ENCODE assay signal across 8 cellular contexts in the genomic region with DNA sequence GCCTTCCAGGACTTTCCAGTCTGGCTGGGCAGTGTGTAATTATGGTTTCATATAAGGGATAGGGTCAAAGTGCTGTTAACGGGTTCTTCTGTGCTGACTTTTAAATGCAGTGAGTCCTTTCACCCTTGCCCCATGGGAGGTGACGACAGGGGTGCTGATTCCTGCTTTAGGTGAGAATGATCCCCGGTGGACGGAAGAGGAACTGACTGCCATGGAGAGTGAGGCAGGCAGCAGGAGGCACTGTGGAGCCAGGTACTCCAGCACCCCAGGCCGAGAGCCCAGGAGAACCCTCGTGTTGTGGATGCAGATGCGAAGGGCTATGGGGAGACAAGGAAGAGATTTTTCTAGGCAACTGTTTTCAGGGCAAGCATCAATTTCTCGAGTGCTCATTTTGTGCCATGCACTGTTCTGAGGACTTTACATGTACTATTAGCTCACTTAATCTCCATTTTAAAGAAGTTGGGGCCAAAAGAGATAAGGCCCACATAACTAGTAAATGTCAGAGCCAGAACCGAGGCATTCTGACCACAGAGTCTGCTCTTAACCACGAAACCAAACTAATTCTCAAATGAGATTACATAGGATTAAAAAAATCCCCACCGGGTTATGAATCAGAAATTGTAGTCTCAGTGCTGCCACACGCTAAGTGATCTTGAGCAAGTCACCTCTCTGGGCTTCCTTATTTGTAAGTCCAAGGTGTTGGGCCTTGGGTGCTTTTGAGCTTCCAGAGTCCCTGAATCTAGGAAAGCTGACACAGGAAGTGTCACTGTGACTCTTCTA. TPM values are rescaled to one million over a fixed set of nuclear protein-coding genes. Genes with fewer than 3 reads are reported as not detected.
DNase-seq lines count a peak whose midpoint lies in the region; ATAC-seq, FAIRE-seq and TF ChIP-seq lines count a peak whose summit lies in the region.

No MANE protein-coding gene starts in this region.

- RAD21 ChIA-PET in GM12878 (lab: Charles Lee; ENCODE audit: unreplicated experiment) = interaction anchor here (0.9 to 1.0 kb wide), 2 partner anchors 182 to 186 kb away, joined by 4 to 7 read pairs; no protein-coding TSS in a partner anchor

- FAIRE-seq in GM12878 (lab: Jason Lieb, UNC) = no peak

- no peak overlapping the region for H3K4me3 Mint-ChIP-seq in naive thymus-derived CD8-positive, alpha-beta T cell

- no peak for TF ChIP-seq POLR2A in GM12878 (IDR thresholded peaks at IDR 0.05; ENCODE audit: low read depth, low read length)

- no peak overlapping the region; the same call in 1 of the 2 replicates for H2AFZ ChIP-seq in GM12878 (ENCODE audit: control insufficient read depth, low read depth, low read length)

- peak; percentile 41 for TF ChIP-seq RAD21 in GM12878 (IDR thresholded peaks at IDR 0.05; ENCODE audit: insufficient read depth, low read depth, low read length)

- H3K4me2 ChIP-seq in GM12878 (ENCODE audit: control insufficient read depth, insufficient read depth) = peak overlapping the region; percentile 78; the same call in 1 of the 2 replicates

- H3K4me3 ChIP-seq in GM12878 = no peak overlapping the region

- no peaks in the 10 kb centered on the region for H3K36me3 ChIP-seq in GM12878 (ENCODE audit: control insufficient read depth in 2 of 2, insufficient read depth in 2 of 2, low read length in 1 of 2)

- H3K4me1 Mint-ChIP-seq in naive thymus-derived CD8-positive, alpha-beta T cell = peaks cover 0 to 15% (median 2%) of the 10 kb centered on the region in 4 donors

- peaks cover 0 to 29% (median 23%) of the 10 kb centered on the region in 3 donors for H3K36me3 Mint-ChIP-seq in naive thymus-derived CD8-positive, alpha-beta T cell

- no peak overlapping the region for H3K9ac ChIP-seq in GM12878 (ENCODE audit: control insufficient read depth, insufficient read depth, low read length)

- SMC1A ChIA-PET in GM12878 (lab: Charles Lee; ENCODE audit: uncharacterized antibody, unreplicated experiment) = interaction anchor here (0.9 to 2.9 kb wide), 7 partner anchors 8 to 196 kb away, joined by 3 to 19 read pairs (median 3); no protein-coding TSS in a partner anchor

- no peak for TF ChIP-seq EP300 in GM12878 (IDR thresholded peaks at IDR 0.05; ENCODE audit: borderline replicate concordance in 1 of 2, control insufficient read depth in 1 of 2, low read depth in 2 of 2, low read length in 2 of 2)

- POLR2A ChIA-PET in GM12878 (lab: Charles Lee) = no interaction called here
- POLR2A ChIA-PET in naive thymus-derived CD8-positive, alpha-beta T cell (lab: Charles Lee) = no interaction called here

- no peaks in the 10 kb centered on the region for H4K20me1 ChIP-seq in GM12878 (ENCODE audit: control insufficient read depth, insufficient read depth)

- WGBS in GM12878 (ENCODE audit: insufficient coverage, insufficient replicate concordance, low lambda C conversion rate, missing lambda C conversion rate) = 52% methylated on average over 12 of the region's 12 CpGs

- CTCF ChIA-PET in GM12878 (lab: Yijun Ruan, JAX) = interaction anchor here (0.7 to 6.2 kb wide), 8 partner anchors 30 to 241 kb away, joined by 3 to 74 read pairs (median 3); a partner anchor contains a TSS

- in situ Hi-C loops in GM12878 (cut with MboI) = no loop called here

- DNase-seq in ELR (ENCODE audit: low read depth) (peak; percentile 41), NCI-H69 (lab: John Stamatoyannopoulos, UW) (peak; percentile 27), GM12878 (ENCODE audit: low read depth, low spot score) (no peak), dedifferentiated amniotic fluid mesenchymal stem cell (ENCODE audit: extremely low spot score) (no peak), C1 segment of cervical spinal cord (lab: John Stamatoyannopoulos, UW) (no peak)
- peak in 8 of 10 donors; percentile 13 to 61 (median 25) for DNase-seq in naive thymus-derived CD8-positive, alpha-beta T cell

- H3K79me2 ChIP-seq in GM12878 (ENCODE audit: control insufficient read depth, insufficient read depth, low read length) = no peaks in the 10 kb centered on the region

- ATAC-seq in GM12878 (peak; percentile 59), GM18907 (IDR thresholded peaks at IDR 0.05; ENCODE audit: unreplicated experiment) (no peak), HG03565 (IDR thresholded peaks at IDR 0.05; ENCODE audit: unreplicated experiment) (no peak)
- ATAC-seq in naive thymus-derived CD8-positive, alpha-beta T cell = peak in 1 of 2 donors; percentile 74

- no peaks in the 10 kb centered on the region for H3K27me3 Mint-ChIP-seq in naive thymus-derived CD8-positive, alpha-beta T cell

- H3K27me3 ChIP-seq in GM12878 (replicated peaks in 1 of 2; ENCODE audit: control insufficient read depth in 2 of 2, insufficient read depth in 2 of 2, low read length in 1 of 2) = no peaks in the 10 kb centered on the region; a peak in 1 of 4 replicates

- no peaks in the 10 kb centered on the region for H3K9me3 ChIP-seq in GM12878 (replicated peaks; ENCODE audit: control insufficient read depth, insufficient read depth, low read length)

- 0 out of 2 replicates have a peak overlapping the region, but pooled peaks have one; percentile 20 for H3K27ac ChIP-seq in GM12878 (ENCODE audit: control insufficient read depth, insufficient read depth)

- H3K9me3 Mint-ChIP-seq in naive thymus-derived CD8-positive, alpha-beta T cell = no peaks in the 10 kb centered on the region

- H3K4me1 ChIP-seq in GM12878 (ENCODE audit: control insufficient read depth, insufficient read depth, low read length) = peaks cover 31% of the 10 kb centered on the region

- TF ChIP-seq CTCF in GM12878 (IDR thresholded peaks at IDR 0.05 in 2 of 3, conservative IDR thresholded peaks at IDR 0.05 in 1 of 3; ENCODE audit: control insufficient read depth in 2 of 3, extremely low read depth in 1 of 3, insufficient read depth in 1 of 3, low read depth in 3 of 3, low read length in 3 of 3) = peak in 2 of 3 experiments; percentile 48 to 57; a peak in 5 of 6 replicates

- no TSS peak for BruUV-seq in GM12878 (replicated peaks; lab: Mats Ljungman, UMichigan)

- H3K27ac Mint-ChIP-seq in naive thymus-derived CD8-positive, alpha-beta T cell = peak overlapping the region in 4 of 10 donors; percentile 1 to 66 (median 43)

- intact Hi-C loops in GM12878 (cut with micrococcal nuclease; ENCODE audit: unreplicated experiment) = no loop called here

TF ChIP-seq in GM12878, 131 proteins besides CTCF, POLR2A, EP300 and RAD21 (continues in another document):
- TF ChIP-seq JUND (IDR thresholded peaks at IDR 0.05; ENCODE audit: low read depth, low read length) (no peak), SPI1 (IDR thresholded peaks at IDR 0.05; ENCODE audit: borderline replicate concordance, insufficient read depth, low read depth, low read length) (0 out of 2 replicates have a peak, but pooled peaks have one; percentile 9), MTA3 (IDR thresholded peaks at IDR 0.05; ENCODE audit: borderline replicate concordance, low read length) (no peak), RUNX3 (IDR thresholded peaks at IDR 0.05; ENCODE audit: low read length) (peak; percentile 73), PAX5 (IDR thresholded peaks at IDR 0.05; ENCODE audit: borderline replicate concordance, low read depth, low read length) (no peak)

RNA-seq across cellular contexts. Expression of a gene that starts 28.2 kb away (rescaled TPM):
- total RNA-seq in GM12878 (2013; cell fraction: nucleolus; rRNA removed) = 1.2 and 1.7 TPM in 2 replicates
- total RNA-seq in GM12878 (2014; rRNA removed) = 0.05 and 0.28 TPM in 2 replicates
- 0.22 and 0.69 TPM in 2 replicates for total RNA-seq in GM12878 (2014; rRNA removed; fragmentation: Illumina TruSeq; extraction: Trizol)
- total RNA-seq in GM12878 (2021) = 0.13 and 0.36 TPM in 2 replicates
- polyA plus RNA-seq in GM12878 (2011; ENCODE audit: low read depth) = 2.6 TPM
- 1.6 TPM in 2 replicates for polyA plus RNA-seq in GM12878 (2011; rRNA removed)
- 0.70 and 0.78 TPM in 2 replicates for polyA plus RNA-seq in GM12878 (2011; cell fraction: cytosol; rRNA removed)
- polyA plus RNA-seq in GM12878 (2011; cell fraction: nucleus; rRNA removed) = 0.52 and 1.3 TPM in 2 replicates
- polyA plus RNA-seq in GM12878 (2012) = 2.1 and 2.6 TPM in 2 replicates
- 0.17 and 0.71 TPM in 2 replicates for polyA plus RNA-seq in GM12878 (2014; fragmentation: Illumina TruSeq; extraction: Trizol)
- polyA plus RNA-seq in GM12878 (2014; fragmentation: Nextera tagmentation; extraction: Ambion mirVana) = under 1 TPM; 0.35 to 0.76 TPM
- polyA plus RNA-seq in GM12878 (2014; rRNA removed) = 0.29 and 0.81 TPM in 2 replicates
- 1 to 10 TPM; 1.5 to 2.6 TPM for polyA plus RNA-seq in GM12878 (2016; fragmentation: Nextera tagmentation; extraction: Ambion mirVana)
- 0.46 and 1.9 TPM in 2 replicates for polyA minus RNA-seq in GM12878 (2011; rRNA and poly(A)+ RNA removed)
- 1.2 TPM in 1 of 2 replicates, not detected in the other for polyA minus RNA-seq in GM12878 (2011; cell fraction: cytosol; rRNA and poly(A)+ RNA removed)
- 1.1 and 1.7 TPM in 2 replicates for polyA minus RNA-seq in GM12878 (2011; cell fraction: nucleus; rRNA and poly(A)+ RNA removed)
- total RNA-seq in naive thymus-derived CD8-positive, alpha-beta T cell = 1 to 10 TPM; 5.5 to 5.9 TPM
- polyA plus RNA-seq in naive thymus-derived CD8-positive, alpha-beta T cell = 1 to 10 TPM; 4.1 to 6.8 (median 6.1) TPM

RNA-seq across cellular contexts. Expression of a gene that starts 30.3 kb away (rescaled TPM):
- 42.4 and 44.7 TPM in 2 replicates for total RNA-seq in GM12878 (2013; cell fraction: nucleolus; rRNA removed)
- total RNA-seq in GM12878 (2014; rRNA removed) (4.7 and 6.0 TPM in 2 replicates), GM12878 (2014; rRNA removed; fragmentation: Illumina TruSeq; extraction: Trizol) (3.1 and 3.6 TPM in 2 replicates), GM12878 (2021) (5.7 and 6.2 TPM in 2 replicates)
- polyA plus RNA-seq in GM12878 (2011; ENCODE audit: low read depth) = 7.6 TPM
- polyA plus RNA-seq in GM12878 (2011; rRNA removed) (6.6 and 8.9 TPM in 2 replicates), GM12878 (2014; fragmentation: Illumina TruSeq; extraction: Trizol) (3.4 and 3.7 TPM in 2 replicates), GM12878 (2014; fragmentation: Nextera tagmentation; extraction: Ambion mirVana) (1 to 10 TPM; 2.1 TPM), GM12878 (2014; rRNA removed) (3.5 and 3.7 TPM in 2 replicates), GM12878 (2016; fragmentation: Nextera tagmentation; extraction: Ambion mirVana) (1 to 10 TPM; 8.8 to 9.4 TPM)
- 9.9 TPM in 2 replicates for polyA plus RNA-seq in GM12878 (2011; cell fraction: cytosol; rRNA removed)
- polyA plus RNA-seq in GM12878 (2011; cell fraction: nucleus; rRNA removed) = 6.8 and 8.5 TPM in 2 replicates
- polyA plus RNA-seq in GM12878 (2012) = 8.9 and 10.2 TPM in 2 replicates
- polyA minus RNA-seq in GM12878 (2011; rRNA and poly(A)+ RNA removed) = 17.8 and 20.5 TPM in 2 replicates
- polyA minus RNA-seq in GM12878 (2011; cell fraction: cytosol; rRNA and poly(A)+ RNA removed) = 2.0 and 2.9 TPM in 2 replicates
- polyA minus RNA-seq in GM12878 (2011; cell fraction: nucleus; rRNA and poly(A)+ RNA removed) = 6.5 and 10.4 TPM in 2 replicates
- 10 to 100 TPM; 58.3 to 59.3 TPM for total RNA-seq in naive thymus-derived CD8-positive, alpha-beta T cell
- 10 to 100 TPM; 57.5 to 90.4 (median 89.5) TPM for polyA plus RNA-seq in naive thymus-derived CD8-positive, alpha-beta T cell

Comparison
In these comparisons a context has a peak if more than half of its experiments do, and no peak if none do; other contexts are left out.
1. DNase-seq: peak in ELR (single experiment), NCI-H69 (single experiment) and naive thymus-derived CD8-positive, alpha-beta T cell (8 of 10); none in GM12878 (single experiment), dedifferentiated amniotic fluid mesenchymal stem cell (single experiment) and C1 segment of cervical spinal cord (0 of 14).